10 cellular contexts compared by ENCODE assay signal in the genomic region with DNA sequence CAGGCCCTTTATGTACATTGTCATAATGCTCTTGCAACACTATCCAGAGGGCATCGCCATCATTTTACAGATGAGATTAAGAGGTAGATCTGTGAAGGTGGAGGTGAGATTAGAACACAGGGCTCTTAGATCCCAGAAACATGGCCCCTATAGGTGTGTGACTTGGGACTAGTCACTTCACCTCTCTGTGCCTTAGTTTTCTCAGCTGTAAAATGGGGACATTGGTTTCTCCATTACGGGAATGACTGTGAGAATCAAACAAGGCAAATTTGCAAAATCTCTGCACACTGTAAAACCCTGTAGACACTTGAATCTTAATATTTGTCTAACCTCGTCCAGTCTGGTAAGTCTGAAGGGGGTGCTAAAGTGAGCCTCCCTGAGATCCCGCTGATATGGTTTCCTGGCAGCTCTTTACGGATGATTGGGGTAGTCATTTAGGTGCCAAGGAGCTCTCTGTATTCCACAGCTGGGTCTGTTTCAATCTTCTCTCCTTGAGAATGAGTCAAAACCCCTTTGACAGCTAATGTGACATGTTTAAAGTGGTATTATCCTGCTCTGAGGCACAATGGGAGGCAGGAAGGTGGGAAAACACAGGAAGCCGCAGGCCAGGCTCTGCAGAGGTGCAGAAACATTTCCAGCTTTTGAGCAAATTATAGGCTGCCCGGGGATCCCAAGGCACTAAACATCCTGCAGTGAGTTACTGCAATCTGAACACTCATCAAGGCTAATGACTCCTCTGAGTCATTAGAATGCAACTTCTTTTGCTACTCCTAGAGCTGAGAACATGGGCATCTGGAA.
DNase-seq lines count a peak whose midpoint lies in the region; ATAC-seq and TF ChIP-seq lines count a peak whose summit lies in the region.
"Had no signal": no experiment of that assay in that cellular context is flagged by ENCODE, and none has a peak within 500 bp of the region (broad histone marks: within the 10 kb centered on the region; RNA-seq: fewer than 3 reads in every experiment).

No MANE protein-coding gene starts in this region.

- no peak for TF ChIP-seq POLR2A in Peyer's patch (IDR thresholded peaks at IDR 0.05)

- TF ChIP-seq CTCF in BJ (IDR thresholded peaks at IDR 0.05; ENCODE audit: insufficient read depth, low read depth, low read length) (no peak), Peyer's patch (IDR thresholded peaks at IDR 0.05) (no peak)

- H3K27ac ChIP-seq in epithelial cell of prostate (peak overlapping the region; percentile 54), Peyer's patch (peak overlapping the region in 1 of 4 donors; percentile 2)

- H3K4me1 ChIP-seq in Peyer's patch, result peaks cover 0 to 13% (median under 1%) of the 10 kb centered on the region in 4 donors

- CTCF ChIA-PET in BJ (lab: Yijun Ruan, JAX), result interaction anchor here (0.6 to 1.0 kb wide), 6 partner anchors 8 to 232 kb away, joined by 3 read pairs; no protein-coding TSS in a partner anchor

- POLR2A ChIA-PET in BJ (lab: Charles Lee), result interaction anchor here (0.6 to 1.2 kb wide), 2 partner anchors 9 to 23 kb away, joined by 3 to 4 read pairs; no protein-coding TSS in a partner anchor

- no peak for ATAC-seq in HG03196 (IDR thresholded peaks at IDR 0.05; ENCODE audit: unreplicated experiment)

- H3K9me3 ChIP-seq in Peyer's patch, result no peaks in the 10 kb centered on the region

- DNase-seq in BJ (ENCODE audit: low read depth), result peak; percentile 57
- DNase-seq in NCI-H226, result peak; percentile 87
- no peak for DNase-seq in epithelial cell of prostate (ENCODE audit: low read depth, low spot score)
- peak; percentile 73 for DNase-seq in non-pigmented ciliary epithelial cell (ENCODE audit: low read depth)
- DNase-seq in Peyer's patch, result no peak
- no peak for DNase-seq in HuH-7.5 (ENCODE audit: low spot score)
- no peak for DNase-seq in activated CD8-positive, alpha-beta memory T cell treated with anti-CD3 and anti-CD28 coated beads, Interleukin-2, amount 50 U/mL, for 48 hours
- DNase-seq: kidney, NCI-H510A had no signal

- H3K36me3 ChIP-seq in BJ (ENCODE audit: control insufficient read depth, insufficient read depth, low read length) (no peaks in the 10 kb centered on the region), Peyer's patch (no peaks in the 10 kb centered on the region)

- H3K4me3 ChIP-seq in BJ (ENCODE audit: low read depth, low read length) (no peak overlapping the region), Peyer's patch (no peak overlapping the region)

- H3K27me3 ChIP-seq in BJ (ENCODE audit: control insufficient read depth, insufficient read depth, low read length) (no peaks in the 10 kb centered on the region), Peyer's patch (no peaks in the 10 kb centered on the region)

Comparison
In these comparisons a context has a peak if more than half of its experiments do, and no peak if none do; other contexts are left out.
1. DNase-seq: peak in BJ (single experiment), NCI-H226 (single experiment) and non-pigmented ciliary epithelial cell (single experiment); none in epithelial cell of prostate (single experiment), Peyer's patch (0 of 3), HuH-7.5 (single experiment) and activated CD8-positive, alpha-beta memory T cell treated with anti-CD3 and anti-CD28 coated beads, Interleukin-2, amount 50 U/mL, for 48 hours (single experiment).